ENCODE assay signal across 8 cellular contexts in the genomic region with DNA sequence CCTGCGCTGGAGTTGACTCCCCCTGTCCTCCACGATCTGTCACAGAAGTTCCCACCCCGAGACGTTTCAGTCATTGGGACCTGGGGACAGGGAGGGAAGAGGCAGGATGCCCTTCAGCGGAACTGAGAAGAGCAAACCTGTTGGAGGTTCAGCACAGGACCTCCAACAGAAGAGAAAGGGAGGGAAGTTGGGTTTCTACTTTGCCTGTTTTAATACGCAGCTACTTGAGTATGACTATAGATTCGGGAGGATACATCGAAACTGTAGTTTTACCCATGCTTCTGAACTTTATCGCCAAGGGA. TPM values are rescaled to one million over a fixed set of nuclear protein-coding genes. Genes with fewer than 3 reads are reported as not detected.
A peak's percentile ranks its signal among the peaks of the same experiment; 100 is the strongest.
DNase-seq lines count a peak whose midpoint lies in the region; ATAC-seq and TF ChIP-seq lines count a peak whose summit lies in the region.

No MANE protein-coding gene starts in this region.

- H3K36me3 ChIP-seq in PC-3 (ENCODE audit: low read depth, low read length) (peaks cover 14% of the 10 kb centered on the region), esophagus muscularis mucosa (peaks cover 0 to 9% (median 0%) of the 10 kb centered on the region in 4 donors)

- peaks cover 14% of the 10 kb centered on the region for H3K36me3 Mint-ChIP-seq in activated CD4-positive, alpha-beta T cell treated with anti-CD3 and anti-CD28 coated beads for 36 hours (ENCODE audit: low read depth)

- H4K20me1 ChIP-seq in PC-3 (ENCODE audit: low read length), result peaks cover 24% of the 10 kb centered on the region

- peaks cover 30% of the 10 kb centered on the region for H3K4me1 Mint-ChIP-seq in activated CD4-positive, alpha-beta T cell treated with anti-CD3 and anti-CD28 coated beads for 36 hours

- peak overlapping the region; percentile 93 for H3K27ac ChIP-seq in PC-3 (ENCODE audit: low read length)
- H3K27ac ChIP-seq in esophagus muscularis mucosa (replicated peaks in 1 of 4), result peak overlapping the region; percentile 98 to 99 (median 99)

- POLR2A ChIA-PET in activated CD4-positive, alpha-beta T cell treated with anti-CD3 and anti-CD28 coated beads for 36 hours (lab: Charles Lee), result interaction anchor here (1.1 to 1.6 kb wide), 2 partner anchors 110 to 316 kb away, joined by 3 to 6 read pairs; no protein-coding TSS in a partner anchor
- POLR2A ChIA-PET in PC-3 (lab: Charles Lee; ENCODE audit: unreplicated experiment), result no interaction called here

- no peaks in the 10 kb centered on the region for H3K27me3 ChIP-seq in PC-3 (ENCODE audit: low read length)
- no peaks in the 10 kb centered on the region for H3K27me3 ChIP-seq in esophagus muscularis mucosa

- no peaks in the 10 kb centered on the region for H3K9me3 ChIP-seq in PC-3 (ENCODE audit: low read length)
- H3K9me3 ChIP-seq in esophagus muscularis mucosa, result no peaks in the 10 kb centered on the region

- TF ChIP-seq EP300 in esophagus muscularis mucosa (IDR thresholded peaks at IDR 0.05), result no peak

- TF ChIP-seq CTCF in PC-3 (conservative IDR thresholded peaks at IDR 0.05; ENCODE audit: low read depth, low read length), result no peak
- TF ChIP-seq CTCF in esophagus muscularis mucosa (IDR thresholded peaks at IDR 0.05), result no peak

- H3F3A ChIP-seq in PC-3 (ENCODE audit: low read length, unreplicated experiment), result peaks cover 4% of the 10 kb centered on the region

- no peak for ATAC-seq in activated CD4-positive, alpha-beta T cell treated with anti-CD3 and anti-CD28 coated beads for 36 hours
- ATAC-seq in PC-3 (no peak), HG02588 (IDR thresholded peaks at IDR 0.05; ENCODE audit: unreplicated experiment) (no peak), HG02798 (IDR thresholded peaks at IDR 0.05; ENCODE audit: poor library complexity, unreplicated experiment) (no peak)

- peak overlapping the region; percentile 86 for H3K4me3 Mint-ChIP-seq in activated CD4-positive, alpha-beta T cell treated with anti-CD3 and anti-CD28 coated beads for 36 hours

- no peaks in the 10 kb centered on the region for H3K9me3 Mint-ChIP-seq in activated CD4-positive, alpha-beta T cell treated with anti-CD3 and anti-CD28 coated beads for 36 hours (ENCODE audit: low read depth)

- peak overlapping the region; percentile 86 for H3K4me2 ChIP-seq in PC-3 (ENCODE audit: low read length)

- CTCF ChIA-PET in activated CD4-positive, alpha-beta T cell treated with anti-CD3 and anti-CD28 coated beads for 36 hours (lab: Charles Lee), result interaction anchor here (0.7 to 2.0 kb wide), 9 partner anchors 9 to 337 kb away, joined by 3 to 5 read pairs (median 4); no protein-coding TSS in a partner anchor
- CTCF ChIA-PET in PC-3 (lab: Charles Lee), result no interaction called here

- no peaks in the 10 kb centered on the region for H3K9me2 ChIP-seq in PC-3 (replicated peaks; ENCODE audit: low read length)

- 38% methylated on average over 9 of the region's 9 CpGs for WGBS in esophagus muscularis mucosa

- H2AFZ ChIP-seq in PC-3 (ENCODE audit: low read length), result peak overlapping the region; percentile 87

- TF ChIP-seq POLR2A in esophagus muscularis mucosa (IDR thresholded peaks at IDR 0.05; ENCODE audit: low read depth), result no peak

- no TSS peak for BruUV-seq in PC-3 (replicated peaks; lab: Mats Ljungman, UMichigan)

- H3K4me3 ChIP-seq in PC-3 (ENCODE audit: low read length) (peak overlapping the region; percentile 77), esophagus muscularis mucosa (peak overlapping the region; percentile 75 to 90 (median 83))

- H3K27me3 Mint-ChIP-seq in activated CD4-positive, alpha-beta T cell treated with anti-CD3 and anti-CD28 coated beads for 36 hours, result peaks cover 1% of the 10 kb centered on the region

- peak overlapping the region; percentile 82 for H3K27ac Mint-ChIP-seq in activated CD4-positive, alpha-beta T cell treated with anti-CD3 and anti-CD28 coated beads for 36 hours

- no peak for DNase-seq in activated CD4-positive, alpha-beta T cell treated with anti-CD3 and anti-CD28 coated beads for 36 hours
- no peak for DNase-seq in activated CD4-positive, alpha-beta T cell treated with anti-CD3 and anti-CD28 coated beads for 4 hours
- DNase-seq in PC-3, result no peak
- no peak for DNase-seq in esophagus muscularis mucosa (ENCODE audit: extremely low spot score)
- DNase-seq in pons (ENCODE audit: low spot score), result peak; percentile 36
- no peak for DNase-seq in OCI-M2 (lab: John Stamatoyannopoulos, UW; ENCODE audit: unreplicated experiment)

- peaks cover 42% of the 10 kb centered on the region for H3K79me2 ChIP-seq in PC-3 (ENCODE audit: low read length)

- H3K9ac ChIP-seq in PC-3 (ENCODE audit: low read length), result peak overlapping the region; percentile 91

- H3K4me1 ChIP-seq in PC-3 (ENCODE audit: insufficient read depth, low read length) (peaks cover 21% of the 10 kb centered on the region), esophagus muscularis mucosa (peaks cover 19 to 46% (median 40%) of the 10 kb centered on the region in 4 donors)

- intact Hi-C loops in activated CD4-positive, alpha-beta T cell treated with anti-CD3 and anti-CD28 coated beads for 36 hours (cut with DNase I, micrococcal nuclease), result loop anchor here (1.0 to 5.0 kb wide), 9 partner anchors 20 to 1317 kb away; a partner anchor contains a TSS
- intact Hi-C loops in PC-3 (cut with micrococcal nuclease) (loop anchor here (1.0 kb wide), 1 partner anchor 17 kb away; no protein-coding TSS in a partner anchor), esophagus muscularis mucosa (cut with DNase I) (loop anchor here (5.0 to 10.0 kb wide), 2 partner anchors 170 to 302 kb away; a partner anchor contains a TSS)

RNA-seq across cellular contexts. Expression of a gene that starts 2.3 kb away (rescaled TPM):
- total RNA-seq in activated CD4-positive, alpha-beta T cell treated with anti-CD3 and anti-CD28 coated beads for 36 hours, result 10 to 100 TPM; 49.9 to 60.9 TPM
- 184 and 244 TPM in 2 replicates for total RNA-seq in PC-3 (2014; rRNA removed)
- total RNA-seq in esophagus muscularis mucosa, result 100 to 1,000 TPM in 1 of 4 donors, 10 to 100 TPM in 3; 62.2 to 108 (median 77.4) TPM
